In genomic region chr2:130157825-130158514, GRCh38 we compare ENCODE assay signal across 1 cellular context.
A peak's percentile ranks its signal among the peaks of the same experiment; 100 is the strongest.
TF ChIP-seq lines count a peak whose summit lies in the region.

No MANE protein-coding gene starts in this region.

TF ChIP-seq in GM12878, 131 proteins besides CTCF, POLR2A, EP300 and RAD21:
- TF ChIP-seq SPI1 (IDR thresholded peaks at IDR 0.05; ENCODE audit: borderline replicate concordance, insufficient read depth, low read depth, low read length) = peak; percentile 67; the same call in 1 of the 2 replicates
- 0 out of 2 replicates have a peak, but pooled peaks have one; percentile 17 for TF ChIP-seq TCF3 (IDR thresholded peaks at IDR 0.05; ENCODE audit: borderline replicate concordance, insufficient read depth, low read depth, low read length)
- TF ChIP-seq TCF12 (IDR thresholded peaks at IDR 0.05; ENCODE audit: low read depth, low read length) = peak; percentile 65; the same call in 1 of the 2 replicates
- TF ChIP-seq CBFB (IDR thresholded peaks at IDR 0.05; ENCODE audit: low read depth) = peak; percentile 90; the same call in 1 of the 2 replicates
- TF ChIP-seq CREB1 (IDR thresholded peaks at IDR 0.05; ENCODE audit: low read depth) = peak; percentile 58; the same call in 1 of the 2 replicates
- TF ChIP-seq, protein P1, sequence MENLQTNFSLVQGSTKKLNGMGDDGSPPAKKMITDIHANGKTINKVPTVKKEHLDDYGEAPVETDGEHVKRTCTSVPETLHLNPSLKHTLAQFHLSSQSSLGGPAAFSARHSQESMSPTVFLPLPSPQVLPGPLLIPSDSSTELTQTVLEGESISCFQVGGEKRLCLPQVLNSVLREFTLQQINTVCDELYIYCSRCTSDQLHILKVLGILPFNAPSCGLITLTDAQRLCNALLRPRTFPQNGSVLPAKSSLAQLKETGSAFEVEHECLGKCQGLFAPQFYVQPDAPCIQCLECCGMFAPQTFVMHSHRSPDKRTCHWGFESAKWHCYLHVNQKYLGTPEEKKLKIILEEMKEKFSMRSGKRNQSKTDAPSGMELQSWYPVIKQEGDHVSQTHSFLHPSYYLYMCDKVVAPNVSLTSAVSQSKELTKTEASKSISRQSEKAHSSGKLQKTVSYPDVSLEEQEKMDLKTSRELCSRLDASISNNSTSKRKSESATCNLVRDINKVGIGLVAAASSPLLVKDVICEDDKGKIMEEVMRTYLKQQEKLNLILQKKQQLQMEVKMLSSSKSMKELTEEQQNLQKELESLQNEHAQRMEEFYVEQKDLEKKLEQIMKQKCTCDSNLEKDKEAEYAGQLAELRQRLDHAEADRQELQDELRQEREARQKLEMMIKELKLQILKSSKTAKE (IDR thresholded peaks at IDR 0.05; ENCODE audit: low read depth, poor library complexity, severe bottlenecking) = peak; percentile 21
- 0 out of 2 replicates have a peak, but pooled peaks have one; percentile 16 for TF ChIP-seq TBL1XR1 (IDR thresholded peaks at IDR 0.05; ENCODE audit: low read depth, low read length)
- peak; percentile 87 for TF ChIP-seq EED (IDR thresholded peaks at IDR 0.05; ENCODE audit: low read depth)
- TF ChIP-seq, protein P2, sequence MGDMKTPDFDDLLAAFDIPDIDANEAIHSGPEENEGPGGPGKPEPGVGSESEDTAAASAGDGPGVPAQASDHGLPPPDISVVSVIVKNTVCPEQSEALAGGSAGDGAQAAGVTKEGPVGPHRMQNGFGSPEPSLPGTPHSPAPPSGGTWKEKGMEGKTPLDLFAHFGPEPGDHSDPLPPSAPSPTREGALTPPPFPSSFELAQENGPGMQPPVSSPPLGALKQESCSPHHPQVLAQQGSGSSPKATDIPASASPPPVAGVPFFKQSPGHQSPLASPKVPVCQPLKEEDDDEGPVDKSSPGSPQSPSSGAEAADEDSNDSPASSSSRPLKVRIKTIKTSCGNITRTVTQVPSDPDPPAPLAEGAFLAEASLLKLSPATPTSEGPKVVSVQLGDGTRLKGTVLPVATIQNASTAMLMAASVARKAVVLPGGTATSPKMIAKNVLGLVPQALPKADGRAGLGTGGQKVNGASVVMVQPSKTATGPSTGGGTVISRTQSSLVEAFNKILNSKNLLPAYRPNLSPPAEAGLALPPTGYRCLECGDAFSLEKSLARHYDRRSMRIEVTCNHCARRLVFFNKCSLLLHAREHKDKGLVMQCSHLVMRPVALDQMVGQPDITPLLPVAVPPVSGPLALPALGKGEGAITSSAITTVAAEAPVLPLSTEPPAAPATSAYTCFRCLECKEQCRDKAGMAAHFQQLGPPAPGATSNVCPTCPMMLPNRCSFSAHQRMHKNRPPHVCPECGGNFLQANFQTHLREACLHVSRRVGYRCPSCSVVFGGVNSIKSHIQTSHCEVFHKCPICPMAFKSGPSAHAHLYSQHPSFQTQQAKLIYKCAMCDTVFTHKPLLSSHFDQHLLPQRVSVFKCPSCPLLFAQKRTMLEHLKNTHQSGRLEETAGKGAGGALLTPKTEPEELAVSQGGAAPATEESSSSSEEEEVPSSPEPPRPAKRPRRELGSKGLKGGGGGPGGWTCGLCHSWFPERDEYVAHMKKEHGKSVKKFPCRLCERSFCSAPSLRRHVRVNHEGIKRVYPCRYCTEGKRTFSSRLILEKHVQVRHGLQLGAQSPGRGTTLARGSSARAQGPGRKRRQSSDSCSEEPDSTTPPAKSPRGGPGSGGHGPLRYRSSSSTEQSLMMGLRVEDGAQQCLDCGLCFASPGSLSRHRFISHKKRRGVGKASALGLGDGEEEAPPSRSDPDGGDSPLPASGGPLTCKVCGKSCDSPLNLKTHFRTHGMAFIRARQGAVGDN (IDR thresholded peaks at IDR 0.05) = peak; percentile 72
- peak; percentile 48; the same call in 1 of the 2 replicates for TF ChIP-seq SMARCA5 (IDR thresholded peaks at IDR 0.05)
- TF ChIP-seq GABPA (IDR thresholded peaks at IDR 0.05; ENCODE audit: low read depth) = peak; percentile 53; the same call in 1 of the 2 replicates
- TF ChIP-seq BCL11A (IDR thresholded peaks at IDR 0.05; ENCODE audit: low read depth, low read length) = 0 out of 2 replicates have a peak, but pooled peaks have one; percentile 41
- peak in 1 of 2 experiments; percentile 22; a peak in 1 of 4 replicates for TF ChIP-seq BHLHE40 (IDR thresholded peaks at IDR 0.05; ENCODE audit: borderline replicate concordance in 1 of 2, low read depth in 2 of 2, low read length in 1 of 2)
- TF ChIP-seq ATF7 (IDR thresholded peaks at IDR 0.05; ENCODE audit: low read depth) = peak; percentile 50; the same call in 1 of the 2 replicates
- peak; percentile 86 for TF ChIP-seq ZNF384 (IDR thresholded peaks at IDR 0.05; ENCODE audit: borderline replicate concordance, low read depth, low read length)
- TF ChIP-seq MTA2 (IDR thresholded peaks at IDR 0.05; ENCODE audit: low read depth) = peak; percentile 13; the same call in 1 of the 2 replicates
- peak; percentile 30; the same call in 1 of the 2 replicates for TF ChIP-seq IKZF1 (conservative IDR thresholded peaks at IDR 0.05)
- TF ChIP-seq, protein P3, sequence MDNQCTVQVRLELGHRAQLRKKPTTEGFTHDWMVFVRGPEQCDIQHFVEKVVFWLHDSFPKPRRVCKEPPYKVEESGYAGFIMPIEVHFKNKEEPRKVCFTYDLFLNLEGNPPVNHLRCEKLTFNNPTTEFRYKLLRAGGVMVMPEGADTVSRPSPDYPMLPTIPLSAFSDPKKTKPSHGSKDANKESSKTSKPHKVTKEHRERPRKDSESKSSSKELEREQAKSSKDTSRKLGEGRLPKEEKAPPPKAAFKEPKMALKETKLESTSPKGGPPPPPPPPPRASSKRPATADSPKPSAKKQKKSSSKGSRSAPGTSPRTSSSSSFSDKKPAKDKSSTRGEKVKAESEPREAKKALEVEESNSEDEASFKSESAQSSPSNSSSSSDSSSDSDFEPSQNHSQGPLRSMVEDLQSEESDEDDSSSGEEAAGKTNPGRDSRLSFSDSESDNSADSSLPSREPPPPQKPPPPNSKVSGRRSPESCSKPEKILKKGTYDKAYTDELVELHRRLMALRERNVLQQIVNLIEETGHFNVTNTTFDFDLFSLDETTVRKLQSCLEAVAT (IDR thresholded peaks at IDR 0.05) = peak; percentile 69; the same call in 1 of the 2 replicates
- peak; percentile 92 for TF ChIP-seq RELB (IDR thresholded peaks at IDR 0.05; ENCODE audit: low read depth)
- peak; percentile 90 for TF ChIP-seq RUNX3 (IDR thresholded peaks at IDR 0.05; ENCODE audit: low read length)
- TF ChIP-seq NBN (IDR thresholded peaks at IDR 0.05) = peak; percentile 73; the same call in 1 of the 2 replicates
- peak; percentile 93 for TF ChIP-seq RELA (IDR thresholded peaks at IDR 0.05; ENCODE audit: borderline replicate concordance, partially characterized antibody)
- peak; percentile 88 for TF ChIP-seq MEF2B (IDR thresholded peaks at IDR 0.05; ENCODE audit: partially characterized antibody, poor library complexity, severe bottlenecking)
- peak; percentile 39 to 78 for TF ChIP-seq IKZF2 (IDR thresholded peaks at IDR 0.05)
- TF ChIP-seq CREM (IDR thresholded peaks at IDR 0.05; ENCODE audit: low read depth) = peak; percentile 85
- 0 out of 2 replicates have a peak, but pooled peaks have one; percentile 31 for TF ChIP-seq FOXM1 (IDR thresholded peaks at IDR 0.05; ENCODE audit: low read depth, low read length)
